In the genomic region with DNA sequence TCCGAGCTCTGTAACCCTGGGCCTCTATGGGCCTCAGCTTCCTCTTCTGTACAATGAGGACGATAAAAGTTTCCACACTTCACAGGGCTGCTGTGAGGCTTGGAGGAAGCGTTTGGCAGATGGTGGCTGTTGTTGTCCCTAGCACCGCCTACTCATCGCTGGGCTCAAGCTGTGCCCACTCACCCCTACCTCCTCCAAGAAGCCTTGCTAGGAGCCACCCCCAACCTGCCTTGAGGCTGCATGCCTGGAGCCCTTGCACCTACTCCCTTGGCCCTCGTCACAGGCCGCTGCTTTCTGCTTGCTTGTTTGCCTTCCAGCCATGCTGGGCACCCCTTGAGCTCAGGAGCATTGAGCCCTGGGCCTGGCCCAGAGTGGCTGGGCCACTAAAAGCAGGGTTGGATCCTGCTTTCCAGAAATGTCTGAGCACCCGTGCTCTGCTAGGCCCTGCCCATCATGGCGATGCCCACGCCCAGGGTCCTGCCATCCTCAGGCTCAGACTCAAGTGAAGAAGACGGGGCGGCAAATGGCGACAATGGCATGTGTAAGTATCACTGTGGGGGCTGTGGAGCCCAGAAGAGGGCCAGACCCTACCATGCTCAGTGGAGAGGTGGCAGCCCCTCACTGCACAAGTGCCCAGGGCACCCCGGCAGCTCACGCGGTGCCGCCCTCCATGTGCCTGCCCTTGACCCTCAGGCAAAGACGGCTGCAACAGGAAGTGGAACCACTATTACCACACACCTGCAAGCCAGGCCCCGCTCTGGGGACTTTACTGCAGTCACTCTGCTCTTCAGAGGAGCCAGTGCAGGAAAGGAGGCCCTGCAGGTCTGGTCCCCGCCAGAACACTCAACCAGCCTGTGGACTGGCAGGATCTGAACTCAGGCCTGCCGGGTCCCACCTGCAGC, we compare ENCODE assay signal across 9 cellular contexts. TPM values are rescaled to one million over a fixed set of nuclear protein-coding genes. Genes with fewer than 3 reads are reported as not detected.
A peak's percentile ranks its signal among the peaks of the same experiment; 100 is the strongest.
DNase-seq lines count a peak whose midpoint lies in the region; ATAC-seq and TF ChIP-seq lines count a peak whose summit lies in the region.
"Had no signal": no experiment of that assay in that cellular context is flagged by ENCODE, and none has a peak within 500 bp of the region (broad histone marks: within the 10 kb centered on the region; RNA-seq: fewer than 3 reads in every experiment).

No MANE protein-coding gene starts in this region.

- TF ChIP-seq CTCF in left lung (IDR thresholded peaks at IDR 0.05) (no peak), MM.1S (IDR thresholded peaks at IDR 0.05; ENCODE audit: low read length) (no peak)

- peak; percentile 58 for DNase-seq in activated CD4-positive, alpha-beta T cell treated with anti-CD3 and anti-CD28 coated beads, Interleukin-2, amount 10 ng/mL, durations not matched to agents 7 days and 5 days
- peak; percentile 69 to 88 for DNase-seq in left lung
- DNase-seq in NCI-H1105 treated with DMSO at 0.1 percent for 48 hours (lab: John Stamatoyannopoulos, UW): no peak
- DNase-seq in MM.1S: no peak

- H3K4me3 ChIP-seq in left lung (no peak overlapping the region), MM.1S (ENCODE audit: low read length) (no peak overlapping the region)

- POLR2A ChIA-PET in activated CD4-positive, alpha-beta T cell treated with anti-CD3 and anti-CD28 coated beads, Interleukin-2, amount 10 ng/mL, durations not matched to agents 7 days and 5 days (lab: Charles Lee): interaction anchor here (0.6 to 1.7 kb wide), 6 partner anchors 10 to 1787 kb away, joined by 3 to 9 read pairs (median 4); partner anchors contain the start of genes CD52, RCAN3 and UBXN11

- H3K27ac ChIP-seq in left lung (peak overlapping the region; percentile 67 to 98), MM.1S (ENCODE audit: low read length) (no peak overlapping the region)

- ATAC-seq in GM18502 (IDR thresholded peaks at IDR 0.05; ENCODE audit: poor library complexity, unreplicated experiment) (peak; percentile 39), HG03045 (IDR thresholded peaks at IDR 0.05; ENCODE audit: unreplicated experiment) (peak; percentile 46), left lung (peak; percentile 41), GM18858 (IDR thresholded peaks at IDR 0.05; ENCODE audit: unreplicated experiment) (no peak), GM18873 (IDR thresholded peaks at IDR 0.05; ENCODE audit: low FRiP score, unreplicated experiment) (no peak)

- peaks cover 4 to 86% of the 10 kb centered on the region in 2 donors for H3K4me1 ChIP-seq in left lung
- peaks cover 34% of the 10 kb centered on the region for H3K4me1 ChIP-seq in MM.1S (ENCODE audit: low read length)

- CTCF ChIA-PET in activated CD4-positive, alpha-beta T cell treated with anti-CD3 and anti-CD28 coated beads, Interleukin-2, amount 10 ng/mL, durations not matched to agents 7 days and 5 days (lab: Charles Lee): interaction anchor here (0.6 to 21.4 kb wide), 15 partner anchors 9 to 128 kb away, joined by 3 to 442 read pairs (median 6); partner anchors contain the start of genes CD52, CEP85, CRYBG2 and UBXN11

- H3K36me3 Mint-ChIP-seq in activated CD4-positive, alpha-beta T cell treated with anti-CD3 and anti-CD28 coated beads, Interleukin-2, amount 10 ng/mL, durations not matched to agents 7 days and 5 days (ENCODE audit: low read depth): peaks cover 31% of the 10 kb centered on the region

- H3F3A ChIP-seq in MM.1S (ENCODE audit: insufficient read depth, low read length): peaks cover 16% of the 10 kb centered on the region

- no peaks in the 10 kb centered on the region for H3K27me3 Mint-ChIP-seq in activated CD4-positive, alpha-beta T cell treated with anti-CD3 and anti-CD28 coated beads, Interleukin-2, amount 10 ng/mL, durations not matched to agents 7 days and 5 days

- no peaks in the 10 kb centered on the region for H3K9me2 ChIP-seq in MM.1S (replicated peaks; ENCODE audit: insufficient read depth, low read length)

- H3K9me3 Mint-ChIP-seq in activated CD4-positive, alpha-beta T cell treated with anti-CD3 and anti-CD28 coated beads, Interleukin-2, amount 10 ng/mL, durations not matched to agents 7 days and 5 days: no peaks in the 10 kb centered on the region

- intact Hi-C loops in left lung (cut with DNase I): no loop called here

- H3K9me3 ChIP-seq in left lung (no peaks in the 10 kb centered on the region), MM.1S (replicated peaks; ENCODE audit: insufficient read depth, low read length) (no peaks in the 10 kb centered on the region)

- H2AFZ ChIP-seq in MM.1S (ENCODE audit: low read length): no peak overlapping the region

- no peaks in the 10 kb centered on the region for H3K79me2 ChIP-seq in MM.1S (ENCODE audit: low read length)

- peak overlapping the region; percentile 56 for H3K4me3 Mint-ChIP-seq in activated CD4-positive, alpha-beta T cell treated with anti-CD3 and anti-CD28 coated beads, Interleukin-2, amount 10 ng/mL, durations not matched to agents 7 days and 5 days

- H3K36me3 ChIP-seq in left lung (peaks cover 0 to 5% of the 10 kb centered on the region in 2 donors), MM.1S (replicated peaks; ENCODE audit: insufficient read depth, low read length) (no peaks in the 10 kb centered on the region)

- H4K20me1 ChIP-seq in MM.1S (ENCODE audit: insufficient read depth, low read length): no peaks in the 10 kb centered on the region

- H3K9ac ChIP-seq in MM.1S (ENCODE audit: low read length): no peak overlapping the region

- peaks cover 77% of the 10 kb centered on the region for H3K4me1 Mint-ChIP-seq in activated CD4-positive, alpha-beta T cell treated with anti-CD3 and anti-CD28 coated beads, Interleukin-2, amount 10 ng/mL, durations not matched to agents 7 days and 5 days

- peak overlapping the region; percentile 94 for H3K27ac Mint-ChIP-seq in activated CD4-positive, alpha-beta T cell treated with anti-CD3 and anti-CD28 coated beads, Interleukin-2, amount 10 ng/mL, durations not matched to agents 7 days and 5 days

- no peak overlapping the region for H3K4me2 ChIP-seq in MM.1S (ENCODE audit: low read depth, low read length)

- no peaks in the 10 kb centered on the region for H3K27me3 ChIP-seq in left lung
- H3K27me3 ChIP-seq in MM.1S (replicated peaks; ENCODE audit: insufficient read depth, low read length): no peaks in the 10 kb centered on the region

RNA-seq across cellular contexts. Expression of gene SH3BGRL3, which starts 9.5 kb away (rescaled TPM):
- total RNA-seq in activated CD4-positive, alpha-beta T cell treated with anti-CD3 and anti-CD28 coated beads, Interleukin-2, amount 10 ng/mL, durations not matched to agents 7 days and 5 days: 100 to 1,000 TPM; 606 to 707 TPM
- 100 to 1,000 TPM; 210 to 347 TPM for total RNA-seq in left lung

RNA-seq across cellular contexts. Expression of gene UBXN11, which starts 17.0 kb away (rescaled TPM):
- total RNA-seq in activated CD4-positive, alpha-beta T cell treated with anti-CD3 and anti-CD28 coated beads, Interleukin-2, amount 10 ng/mL, durations not matched to agents 7 days and 5 days: 10 to 100 TPM; 48.6 to 51.3 TPM
- total RNA-seq in left lung: 10 to 100 TPM; 24.0 to 43.1 TPM

RNA-seq across cellular contexts. Expression of gene CD52, which starts 28.3 kb away (rescaled TPM):
- total RNA-seq in activated CD4-positive, alpha-beta T cell treated with anti-CD3 and anti-CD28 coated beads, Interleukin-2, amount 10 ng/mL, durations not matched to agents 7 days and 5 days: 1,000 to 10,000 TPM; 1,663 to 1,924 TPM
- total RNA-seq in left lung: 100 to 1,000 TPM in 1 of 2 donors, 10 to 100 TPM in 1; 96.7 to 170 TPM
- total RNA-seq: LHCN-M2 had no signal

RNA-seq across cellular contexts. Expression of gene CEP85, which starts 55.4 kb away (rescaled TPM):
- total RNA-seq in activated CD4-positive, alpha-beta T cell treated with anti-CD3 and anti-CD28 coated beads, Interleukin-2, amount 10 ng/mL, durations not matched to agents 7 days and 5 days: 10 to 100 TPM; 46.9 to 49.0 TPM
- total RNA-seq in left lung: 10 to 100 TPM; 12.1 to 13.6 TPM

Comparison
In these comparisons a context has a peak if more than half of its experiments do, and no peak if none do; other contexts are left out.
1. ATAC-seq: peak in GM18502 (single experiment), HG03045 (single experiment) and left lung (single experiment); none in GM18858 (single experiment) and GM18873 (single experiment).
2. DNase-seq: peak in activated CD4-positive, alpha-beta T cell treated with anti-CD3 and anti-CD28 coated beads, Interleukin-2, amount 10 ng/mL, durations not matched to agents 7 days and 5 days (single experiment) and left lung (2 of 2); none in NCI-H1105 treated with DMSO at 0.1 percent for 48 hours (single experiment) and MM.1S (single experiment).
3. RNA of gene CD52, which starts 28.3 kb away (total RNA-seq): 1,663 to 1,924 TPM in activated CD4-positive, alpha-beta T cell treated with anti-CD3 and anti-CD28 coated beads, Interleukin-2, amount 10 ng/mL, durations not matched to agents 7 days and 5 days; 96.7 to 170 TPM in left lung; every median in the first group is over 4 times any median in the second.